Comparison of ENCODE assay signal across 10 cellular contexts in genomic region chr6:90025418-90026089, GRCh38.
A peak's percentile ranks its signal among the peaks of the same experiment; 100 is the strongest.
DNase-seq lines count a peak whose midpoint lies in the region; ATAC-seq and TF ChIP-seq lines count a peak whose summit lies in the region.
"Had no signal": no experiment of that assay in that cellular context is flagged by ENCODE, and none has a peak within 500 bp of the region (broad histone marks: within the 10 kb centered on the region; RNA-seq: fewer than 3 reads in every experiment).

No MANE protein-coding gene starts in this region.

- peaks cover 81% of the 10 kb centered on the region for H3K36me3 Mint-ChIP-seq in activated naive CD8-positive, alpha-beta T cell treated with anti-CD3 and anti-CD28 coated beads, Interleukin-2, amount 50 U/mL, for 24 hours (ENCODE audit: low read depth)

- CTCF ChIA-PET in BJ (lab: Yijun Ruan, JAX): no interaction called here

- H3K36me3 ChIP-seq in BJ (ENCODE audit: control insufficient read depth, insufficient read depth, low read length) (no peaks in the 10 kb centered on the region), MG63 (no peaks in the 10 kb centered on the region), neural cell (ENCODE audit: insufficient read depth, low read length) (no peaks in the 10 kb centered on the region), colonic mucosa (no peaks in the 10 kb centered on the region)
- H3K36me3 ChIP-seq: vagina had no signal

- no peaks in the 10 kb centered on the region for H3F3A ChIP-seq in neural cell (ENCODE audit: insufficient read depth, low read length, poor library complexity, severe bottlenecking)

- DNase-seq in BJ (ENCODE audit: low read depth): peak; percentile 86
- DNase-seq in MG63: peak; percentile 38
- peak; percentile 41 for DNase-seq in activated naive CD8-positive, alpha-beta T cell treated with anti-CD3 and anti-CD28 coated beads, Interleukin-2, amount 50 U/mL, for 24 hours
- DNase-seq in colonic mucosa: no peak
- DNase-seq in posterior vena cava (ENCODE audit: low spot score): no peak
- no peak for DNase-seq in SKM-1 (lab: John Stamatoyannopoulos, UW; ENCODE audit: unreplicated experiment)

- no peaks in the 10 kb centered on the region for H3K4me1 ChIP-seq in colonic mucosa

- no peak for TF ChIP-seq CTCF in BJ (IDR thresholded peaks at IDR 0.05; ENCODE audit: insufficient read depth, low read depth, low read length)
- no peak for TF ChIP-seq CTCF in neural cell (IDR thresholded peaks at IDR 0.05; ENCODE audit: poor library complexity, severe bottlenecking)
- no peak for TF ChIP-seq CTCF in colonic mucosa (IDR thresholded peaks at IDR 0.05)

- peak; percentile 85 for TF ChIP-seq EP300 in neural cell (conservative IDR thresholded peaks at IDR 0.05; ENCODE audit: poor library complexity, severe bottlenecking)

- no peaks in the 10 kb centered on the region for H3K9me2 ChIP-seq in neural cell (ENCODE audit: insufficient read depth, low read length)

- H3K9ac ChIP-seq in neural cell (ENCODE audit: low read length) (peak overlapping the region; percentile 39), colonic mucosa (ENCODE audit: low read depth in 2 of 2, low read length in 2 of 2) (no peak overlapping the region)

- intact Hi-C loops in colonic mucosa (cut with DNase I) (no loop called here), posterior vena cava (cut with DNase I) (no loop called here)

- no peak overlapping the region for H3K4me3 ChIP-seq in BJ (ENCODE audit: low read depth, low read length)
- H3K4me3 ChIP-seq in MG63: no peak overlapping the region
- H3K4me3 ChIP-seq in neural cell (ENCODE audit: low read length): peak overlapping the region; percentile 48
- no peak overlapping the region for H3K4me3 ChIP-seq in colonic mucosa
- H3K4me3 ChIP-seq: vagina had no signal

- peak; percentile 32 for TF ChIP-seq RAD21 in neural cell (conservative IDR thresholded peaks at IDR 0.05)

- H2AFZ ChIP-seq in neural cell (ENCODE audit: low read depth, low read length): no peak overlapping the region

- no peaks in the 10 kb centered on the region for H4K20me1 ChIP-seq in neural cell (ENCODE audit: insufficient read depth)

- H3K4me3 Mint-ChIP-seq in activated naive CD8-positive, alpha-beta T cell treated with anti-CD3 and anti-CD28 coated beads, Interleukin-2, amount 50 U/mL, for 24 hours: peak overlapping the region; percentile 60

- H3K4me2 ChIP-seq in neural cell (ENCODE audit: low read length): peak overlapping the region; percentile 54

- POLR2A ChIA-PET in BJ (lab: Charles Lee): no interaction called here

- ATAC-seq in activated naive CD8-positive, alpha-beta T cell treated with anti-CD3 and anti-CD28 coated beads, Interleukin-2, amount 50 U/mL, for 24 hours: peak; percentile 88
- ATAC-seq in HG03571 (IDR thresholded peaks at IDR 0.05; ENCODE audit: unreplicated experiment): no peak
- ATAC-seq: Panc1 had no signal

- H3K27me3 ChIP-seq in BJ (ENCODE audit: control insufficient read depth, insufficient read depth, low read length): no peaks in the 10 kb centered on the region
- no peaks in the 10 kb centered on the region for H3K27me3 ChIP-seq in MG63
- no peaks in the 10 kb centered on the region for H3K27me3 ChIP-seq in neural cell (ENCODE audit: insufficient read depth, low read depth, low read length)
- no peaks in the 10 kb centered on the region for H3K27me3 ChIP-seq in colonic mucosa
- H3K27me3 ChIP-seq: vagina had no signal

- no peaks in the 10 kb centered on the region for H3K27me3 Mint-ChIP-seq in activated naive CD8-positive, alpha-beta T cell treated with anti-CD3 and anti-CD28 coated beads, Interleukin-2, amount 50 U/mL, for 24 hours

- peaks cover 12% of the 10 kb centered on the region for H3K79me2 ChIP-seq in neural cell (replicated peaks; ENCODE audit: insufficient read depth, low read length)

- H3K4me1 Mint-ChIP-seq in activated naive CD8-positive, alpha-beta T cell treated with anti-CD3 and anti-CD28 coated beads, Interleukin-2, amount 50 U/mL, for 24 hours: peaks cover 97% of the 10 kb centered on the region

- H3K9me3 Mint-ChIP-seq in activated naive CD8-positive, alpha-beta T cell treated with anti-CD3 and anti-CD28 coated beads, Interleukin-2, amount 50 U/mL, for 24 hours: peaks cover 6% of the 10 kb centered on the region

- H3K9me3 ChIP-seq in MG63 (no peaks in the 10 kb centered on the region), neural cell (ENCODE audit: low read length) (no peaks in the 10 kb centered on the region), colonic mucosa (no peaks in the 10 kb centered on the region)
- H3K9me3 ChIP-seq: vagina had no signal

- H3K27ac ChIP-seq in neural cell (ENCODE audit: low read length) (peak overlapping the region; percentile 75), colonic mucosa (no peak overlapping the region)
- H3K27ac ChIP-seq: vagina had no signal

- H3K27ac Mint-ChIP-seq in activated naive CD8-positive, alpha-beta T cell treated with anti-CD3 and anti-CD28 coated beads, Interleukin-2, amount 50 U/mL, for 24 hours: peak overlapping the region; percentile 93

TF ChIP-seq in neural cell, 6 proteins besides CTCF, POLR2A, EP300 and RAD21:
- TF ChIP-seq TAF1 (IDR thresholded peaks at IDR 0.05; ENCODE audit: low read depth): no peak
- TF ChIP-seq SMC3 (conservative IDR thresholded peaks at IDR 0.05; ENCODE audit: poor library complexity): no peak
- peak; percentile 83 for TF ChIP-seq POLR2AphosphoS5 (IDR thresholded peaks at IDR 0.05)
- peak; percentile 67 for TF ChIP-seq REST (IDR thresholded peaks at IDR 0.05; ENCODE audit: borderline replicate concordance)

Comparison
In these comparisons a context has a peak if more than half of its experiments do, and no peak if none do; other contexts are left out.
1. DNase-seq: peak in BJ (single experiment), MG63 (single experiment) and activated naive CD8-positive, alpha-beta T cell treated with anti-CD3 and anti-CD28 coated beads, Interleukin-2, amount 50 U/mL, for 24 hours (single experiment); none in colonic mucosa (single experiment), posterior vena cava (single experiment) and SKM-1 (single experiment).